ENCODE assay signal across 21 cellular contexts in the genomic region with DNA sequence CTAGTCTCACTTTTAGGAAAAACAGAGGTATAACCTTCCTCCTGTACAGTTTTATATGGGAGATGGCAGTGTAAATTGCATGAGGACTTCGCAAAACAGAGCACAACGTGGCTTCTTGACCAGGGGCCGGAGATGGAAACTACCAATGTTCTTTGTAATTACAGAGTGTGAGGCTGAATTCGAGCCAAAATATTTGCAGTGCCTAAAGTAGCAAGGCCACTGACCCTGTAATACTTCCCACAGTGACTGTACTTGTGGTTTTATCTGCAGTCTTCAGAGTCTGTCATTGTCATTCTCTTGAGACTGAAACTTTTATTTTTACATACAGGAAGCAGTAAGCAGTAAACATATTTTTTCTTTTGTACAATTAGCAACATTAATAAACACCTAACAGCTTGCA.
DNase-seq lines count a peak whose midpoint lies in the region; ATAC-seq and TF ChIP-seq lines count a peak whose summit lies in the region.
"Had no signal": no experiment of that assay in that cellular context is flagged by ENCODE, and none has a peak within 500 bp of the region (broad histone marks: within the 10 kb centered on the region; RNA-seq: fewer than 3 reads in every experiment).

No MANE protein-coding gene starts in this region.

- peak; percentile 31 to 52 for ATAC-seq in right cardiac atrium
- no peak for ATAC-seq in HG03565 (IDR thresholded peaks at IDR 0.05; ENCODE audit: unreplicated experiment)
- ATAC-seq: CD8-positive, alpha-beta T cell; HCT116; naive thymus-derived CD4-positive, alpha-beta T cell; pancreas had no signal

- H3K4me3 ChIP-seq in adrenal gland (no peak overlapping the region), right cardiac atrium (ENCODE audit: low read length) (no peak overlapping the region), skeletal muscle tissue (ENCODE audit: low read length in 3 of 3) (no peak overlapping the region)
- H3K4me3 ChIP-seq: lung, pancreas, PC-9 had no signal

- TF ChIP-seq POLR2A in adrenal gland (IDR thresholded peaks at IDR 0.05) = no peak

- intact Hi-C loops in adrenal gland (cut with DNase I) (no loop called here), right cardiac atrium (cut with DNase I) (no loop called here)

- no peak overlapping the region for H3K4me3 Mint-ChIP-seq in activated naive CD8-positive, alpha-beta T cell treated with anti-CD3 and anti-CD28 coated beads for 36 hours
- H3K4me3 Mint-ChIP-seq: CD8-positive, alpha-beta T cell; naive thymus-derived CD4-positive, alpha-beta T cell had no signal

- no peak overlapping the region for H3K27ac Mint-ChIP-seq in activated naive CD8-positive, alpha-beta T cell treated with anti-CD3 and anti-CD28 coated beads for 36 hours
- H3K27ac Mint-ChIP-seq: CD8-positive, alpha-beta T cell; naive thymus-derived CD4-positive, alpha-beta T cell had no signal

- no peaks in the 10 kb centered on the region for H3K9me3 Mint-ChIP-seq in activated naive CD8-positive, alpha-beta T cell treated with anti-CD3 and anti-CD28 coated beads for 36 hours
- H3K9me3 Mint-ChIP-seq: CD8-positive, alpha-beta T cell had no signal

- H3K9ac ChIP-seq in skeletal muscle tissue (ENCODE audit: low read depth in 1 of 3, low read length in 3 of 3) = no peak overlapping the region

- H3K27ac ChIP-seq in adrenal gland (peak overlapping the region in 2 of 5 donors; percentile 24 to 73), right cardiac atrium (ENCODE audit: low read length) (no peak overlapping the region), skeletal muscle tissue (ENCODE audit: low read depth, low read length) (peak overlapping the region; percentile 2)
- H3K27ac ChIP-seq: pancreas, PC-9 had no signal

- H3K4me1 ChIP-seq in adrenal gland (replicated peaks in 1 of 2) = peaks cover 0 to 10% of the 10 kb centered on the region in 2 donors
- H3K4me1 ChIP-seq in right cardiac atrium (ENCODE audit: control insufficient read depth, insufficient read depth, low read length) = peaks cover 2% of the 10 kb centered on the region
- H3K4me1 ChIP-seq in skeletal muscle tissue (ENCODE audit: control insufficient read depth in 3 of 3, insufficient read depth in 3 of 3, low read length in 3 of 3) = peaks cover 0 to 4% (median 0%) of the 10 kb centered on the region in 3 donors
- H3K4me1 ChIP-seq: pancreas had no signal

- H3K27me3 Mint-ChIP-seq in activated naive CD8-positive, alpha-beta T cell treated with anti-CD3 and anti-CD28 coated beads for 36 hours = no peaks in the 10 kb centered on the region

- H3K4me1 Mint-ChIP-seq in activated naive CD8-positive, alpha-beta T cell treated with anti-CD3 and anti-CD28 coated beads for 36 hours = no peaks in the 10 kb centered on the region
- H3K4me1 Mint-ChIP-seq: naive thymus-derived CD4-positive, alpha-beta T cell had no signal

- no peaks in the 10 kb centered on the region for H3K9me3 ChIP-seq in adrenal gland (replicated peaks in 1 of 3)
- H3K9me3 ChIP-seq in right cardiac atrium (ENCODE audit: control insufficient read depth, low read length) = no peaks in the 10 kb centered on the region
- no peaks in the 10 kb centered on the region for H3K9me3 ChIP-seq in skeletal muscle tissue (ENCODE audit: control insufficient read depth in 3 of 3, low read length in 3 of 3)
- H3K9me3 ChIP-seq: pancreas had no signal

- 24 to 46% (median 36%) methylated on average over 4 of the region's 4 CpGs for WGBS in adrenal gland, 4 donors
- WGBS in right cardiac atrium = 40% methylated on average over 4 of the region's 4 CpGs

- no peaks in the 10 kb centered on the region for H3K36me3 Mint-ChIP-seq in activated naive CD8-positive, alpha-beta T cell treated with anti-CD3 and anti-CD28 coated beads for 36 hours
- H3K36me3 Mint-ChIP-seq: CD8-positive, alpha-beta T cell; naive thymus-derived CD4-positive, alpha-beta T cell had no signal

- no peak for TF ChIP-seq CTCF in adrenal gland (IDR thresholded peaks at IDR 0.05)

- H3K27me3 ChIP-seq in adrenal gland (no peaks in the 10 kb centered on the region), right cardiac atrium (ENCODE audit: control insufficient read depth, insufficient read depth) (no peaks in the 10 kb centered on the region), skeletal muscle tissue (ENCODE audit: control insufficient read depth in 3 of 3, insufficient read depth in 3 of 3, low read length in 3 of 3) (no peaks in the 10 kb centered on the region)
- H3K27me3 ChIP-seq: pancreas had no signal

- DNase-seq in HCEC 1CT (peak; percentile 14), adrenal gland (peak in 6 of 7 donors; percentile 43 to 69 (median 58)), right cardiac atrium (no peak), GM19240 (ENCODE audit: insufficient read length, low spot score) (no peak)
- DNase-seq in activated naive CD8-positive, alpha-beta T cell treated with anti-CD3 and anti-CD28 coated beads for 36 hours = no peak
- DNase-seq: activated CD4-positive, alpha-beta T cell treated with anti-CD3 and anti-CD28 coated beads for 1 hour; activated CD8-positive, alpha-beta memory T cell treated with anti-CD3 and anti-CD28 coated beads, Interleukin-2, amount 50 U/mL, for 4 hours; amniotic stem cell; caudate nucleus; CD8-positive, alpha-beta T cell; GF-D8; naive thymus-derived CD4-positive, alpha-beta T cell; NCI-H1694; NCI-H82; pancreas; PC-9; stimulated activated CD8-positive, alpha-beta memory T cell treated with anti-CD3 and anti-CD28 coated beads, Interleukin-4, amount 100 ng/mL, for 48 hours had no signal

- H3K36me3 ChIP-seq in adrenal gland (replicated peaks in 1 of 2) = no peaks in the 10 kb centered on the region
- no peaks in the 10 kb centered on the region for H3K36me3 ChIP-seq in skeletal muscle tissue (ENCODE audit: control insufficient read depth in 3 of 3, insufficient read depth in 3 of 3, low read length in 3 of 3)
- H3K36me3 ChIP-seq: pancreas had no signal

Comparison
In these comparisons a context has a peak if more than half of its experiments do, and no peak if none do; other contexts are left out.
1. DNase-seq: peak in HCEC 1CT (single experiment) and adrenal gland (6 of 7); none in right cardiac atrium (0 of 3), activated naive CD8-positive, alpha-beta T cell treated with anti-CD3 and anti-CD28 coated beads for 36 hours (single experiment) and GM19240 (single experiment).